ENCODE assay signal across 24 cellular contexts in genomic region chr12:30996752-30997151, GRCh38.
"Had no signal": no experiment of that assay in that cellular context is flagged by ENCODE, and none has a peak within 500 bp of the region (broad histone marks: within the 10 kb centered on the region; RNA-seq: fewer than 3 reads in every experiment).

No MANE protein-coding gene starts in this region.

- ATAC-seq: activated CD8-positive, alpha-beta T cell treated with anti-CD3 and anti-CD28 coated beads for 36 hours; activated T-helper 17 cell treated with anti-CD3 and anti-CD28 coated beads, Interleukin-2, amount 50 U/mL, for 72 hours; foreskin keratinocyte; left colon; stimulated activated naive CD8-positive, alpha-beta T cell treated with anti-CD3 and anti-CD28 coated beads, Interleukin-15, Interleukin-2, amounts not matched to agents 100 U/mL and 50 U/mL, for 24 hours had no signal

- H3K36me3 ChIP-seq: tibial artery had no signal

- H3K4me1 ChIP-seq: foreskin keratinocyte, tibial artery had no signal

- H3K27me3 ChIP-seq: dorsolateral prefrontal cortex, foreskin keratinocyte, tibial artery had no signal

- H3K4me3 Mint-ChIP-seq: activated CD4-positive, alpha-beta T cell treated with anti-CD3 and anti-CD28 coated beads, Interleukin-2, amount 10 ng/mL, durations not matched to agents 24 days and 14 days; activated CD8-positive, alpha-beta T cell treated with anti-CD3 and anti-CD28 coated beads for 36 hours; activated naive CD8-positive, alpha-beta T cell treated with anti-CD3 and anti-CD28 coated beads, Interleukin-2, amount 10 ng/mL, durations not matched to agents 7 days and 5 days; activated T-helper 17 cell treated with anti-CD3 and anti-CD28 coated beads, Interleukin-2, amount 50 U/mL, for 72 hours; brain; mesothelial cell of epicardium; neural crest cell had no signal

- H3K27ac Mint-ChIP-seq: activated CD4-positive, alpha-beta T cell treated with anti-CD3 and anti-CD28 coated beads, Interleukin-2, amount 10 ng/mL, durations not matched to agents 24 days and 14 days; activated CD8-positive, alpha-beta T cell treated with anti-CD3 and anti-CD28 coated beads for 36 hours; activated naive CD8-positive, alpha-beta T cell treated with anti-CD3 and anti-CD28 coated beads, Interleukin-2, amount 10 ng/mL, durations not matched to agents 7 days and 5 days; activated T-helper 17 cell treated with anti-CD3 and anti-CD28 coated beads, Interleukin-2, amount 50 U/mL, for 72 hours; mesothelial cell of epicardium; progenitor cell of endocrine pancreas had no signal

- H3K27ac ChIP-seq: dorsolateral prefrontal cortex, foreskin keratinocyte, tibial artery had no signal

- H3K4me1 Mint-ChIP-seq: activated CD4-positive, alpha-beta T cell treated with anti-CD3 and anti-CD28 coated beads, Interleukin-2, amount 10 ng/mL, durations not matched to agents 24 days and 14 days; activated naive CD8-positive, alpha-beta T cell treated with anti-CD3 and anti-CD28 coated beads, Interleukin-2, amount 10 ng/mL, durations not matched to agents 7 days and 5 days; activated T-helper 17 cell treated with anti-CD3 and anti-CD28 coated beads, Interleukin-2, amount 50 U/mL, for 72 hours; neural crest cell had no signal

- H3K27me3 Mint-ChIP-seq: activated CD4-positive, alpha-beta T cell treated with anti-CD3 and anti-CD28 coated beads, Interleukin-2, amount 10 ng/mL, durations not matched to agents 24 days and 14 days; activated CD8-positive, alpha-beta T cell treated with anti-CD3 and anti-CD28 coated beads for 36 hours; activated naive CD8-positive, alpha-beta T cell treated with anti-CD3 and anti-CD28 coated beads, Interleukin-2, amount 10 ng/mL, durations not matched to agents 7 days and 5 days had no signal

- H3K9me3 Mint-ChIP-seq: activated CD4-positive, alpha-beta T cell treated with anti-CD3 and anti-CD28 coated beads, Interleukin-2, amount 10 ng/mL, durations not matched to agents 24 days and 14 days; activated CD8-positive, alpha-beta T cell treated with anti-CD3 and anti-CD28 coated beads for 36 hours; activated naive CD8-positive, alpha-beta T cell treated with anti-CD3 and anti-CD28 coated beads, Interleukin-2, amount 10 ng/mL, durations not matched to agents 7 days and 5 days; activated T-helper 17 cell treated with anti-CD3 and anti-CD28 coated beads, Interleukin-2, amount 50 U/mL, for 72 hours; brain; mesothelial cell of epicardium; neural crest cell had no signal

- H3K36me3 Mint-ChIP-seq: activated naive CD8-positive, alpha-beta T cell treated with anti-CD3 and anti-CD28 coated beads, Interleukin-2, amount 10 ng/mL, durations not matched to agents 7 days and 5 days; brain; mesothelial cell of epicardium had no signal

- DNase-seq: activated CD4-positive, alpha-beta T cell treated with anti-CD3 and anti-CD28 coated beads, Interleukin-2, amount 10 ng/mL, durations not matched to agents 24 days and 14 days; activated CD4-positive, CD25-positive, alpha-beta regulatory T cell; activated CD8-positive, alpha-beta T cell treated with anti-CD3 and anti-CD28 coated beads for 36 hours; activated naive CD4-positive, alpha-beta T cell treated with Interleukin-2 at 50 U/mL for 16 hours; activated naive CD8-positive, alpha-beta T cell treated with anti-CD3 and anti-CD28 coated beads, Interleukin-2, amount 10 ng/mL, durations not matched to agents 7 days and 5 days; activated T-cell treated with anti-CD3 and anti-CD28 coated beads, Interleukin-2, amount 50 U/mL, for 1 hour; amygdala; central memory CD4-positive, alpha-beta T cell; dorsolateral prefrontal cortex; foreskin keratinocyte; hippocampal formation; islet precursor cell; left colon; stimulated activated CD4-positive, alpha-beta T cell treated with anti-CD3 and anti-CD28 coated beads, Interleukin-2, amount 100 ng/mL, for 24 hours; stimulated activated naive CD8-positive, alpha-beta T cell treated with anti-CD3 and anti-CD28 coated beads, Interleukin-15, Interleukin-2, amounts not matched to agents 100 U/mL and 50 U/mL, for 24 hours; substantia nigra; T-helper 9 cell; tibial artery had no signal

- H3K4me3 ChIP-seq: dorsolateral prefrontal cortex, lung, tibial artery had no signal

- H3K9me3 ChIP-seq: tibial artery had no signal
